In the genomic region with DNA sequence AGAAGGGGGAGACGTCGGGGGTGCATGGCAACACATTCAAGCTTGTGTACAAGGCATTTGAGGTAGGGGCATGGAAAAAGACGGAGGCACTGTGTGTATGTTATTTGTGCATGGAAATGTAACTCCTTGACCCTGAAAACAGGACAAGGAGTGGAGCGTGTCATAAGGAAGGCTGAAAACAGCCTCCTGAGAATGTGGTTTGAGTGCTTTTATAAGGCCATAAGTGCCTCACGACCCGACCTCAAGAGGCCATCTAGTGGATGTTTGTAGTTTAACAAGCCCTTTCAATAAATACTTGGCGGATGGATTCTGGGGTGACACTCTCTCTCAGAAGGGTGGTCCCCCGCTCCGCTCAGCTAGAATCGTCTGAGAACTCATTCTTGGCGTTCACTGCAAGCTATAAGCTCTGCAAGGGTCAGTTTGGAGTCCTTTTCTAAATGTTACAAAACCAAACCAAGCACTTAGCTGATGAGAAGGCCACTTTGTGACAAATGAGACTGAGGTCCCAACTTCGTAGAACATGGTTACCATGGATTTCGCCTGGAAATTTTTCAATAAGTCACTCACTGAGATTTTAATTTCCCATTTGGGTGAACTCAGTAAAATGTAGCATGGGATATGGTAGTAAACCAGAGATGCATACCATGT, we compare ENCODE assay signal across 9 cellular contexts. TPM values are rescaled to one million over a fixed set of nuclear protein-coding genes. Genes with fewer than 3 reads are reported as not detected.
DNase-seq lines count a peak whose midpoint lies in the region; ATAC-seq, FAIRE-seq and TF ChIP-seq lines count a peak whose summit lies in the region.
"Had no signal": no experiment of that assay in that cellular context is flagged by ENCODE, and none has a peak within 500 bp of the region (broad histone marks: within the 10 kb centered on the region; RNA-seq: fewer than 3 reads in every experiment).

No MANE protein-coding gene starts in this region.

- H3K27ac ChIP-seq in cardiac muscle cell: no peak overlapping the region
- no peak overlapping the region for H3K27ac ChIP-seq in HepG2 (ENCODE audit: extremely low read length, insufficient read depth, low read length)

- DNase-seq in cardiac muscle cell (ENCODE audit: low read depth in 1 of 2, low spot score in 1 of 2): peak; percentile 36 to 70
- DNase-seq in left ventricle myocardium superior: no peak
- peak; percentile 30 for DNase-seq in activated CD8-positive, alpha-beta T cell treated with anti-CD3 and anti-CD28 coated beads, Interleukin-2, amount 10 ng/mL, durations not matched to agents 7 days and 5 days
- DNase-seq in HepG2 (ENCODE audit: low spot score): no peak
- no peak for DNase-seq in NCI-H524 treated with DMSO at 0.1 percent for 48 hours (lab: John Stamatoyannopoulos, UW)

- no peak overlapping the region for H3K4me2 ChIP-seq in HepG2 (ENCODE audit: low read depth, low read length)

- H3K27me3 ChIP-seq in cardiac muscle cell (no peaks in the 10 kb centered on the region), HepG2 (ENCODE audit: control insufficient read depth in 1 of 2, insufficient read depth in 2 of 2, low read length in 2 of 2) (peaks cover 5 to 29% of the 10 kb centered on the region in 2 experiments; a peak in 4 of 5 replicates)

- no peaks in the 10 kb centered on the region for H3K79me2 ChIP-seq in HepG2 (ENCODE audit: insufficient read depth, low read length)

- TF ChIP-seq EP300 in HepG2 (IDR thresholded peaks at IDR 0.05; ENCODE audit: low read depth in 2 of 2, low read length in 2 of 2) (no peak), HepG2 (CRISPR knock-in tag; IDR thresholded peaks at IDR 0.05; ENCODE audit: borderline replicate concordance) (no peak)

- H3K9me3 ChIP-seq in cardiac muscle cell (ENCODE audit: low read depth): no peaks in the 10 kb centered on the region
- H3K9me3 ChIP-seq in HepG2 (ENCODE audit: low read length): no peaks in the 10 kb centered on the region

- no peak overlapping the region for H3K9ac ChIP-seq in HepG2 (ENCODE audit: insufficient read depth, low read depth, low read length)

- peaks cover 18% of the 10 kb centered on the region for H3K4me1 ChIP-seq in cardiac muscle cell (ENCODE audit: low read depth)
- no peaks in the 10 kb centered on the region for H3K4me1 ChIP-seq in HepG2 (ENCODE audit: insufficient read depth, low read length)

- H4K20me1 ChIP-seq in HepG2 (ENCODE audit: insufficient read depth, low read length): no peaks in the 10 kb centered on the region

- WGBS in HepG2 (ENCODE audit: low lambda C conversion rate): 17% methylated on average over 9 of the region's 13 CpGs

- TF ChIP-seq POLR2A in HepG2 (IDR thresholded peaks at IDR 0.05; ENCODE audit: insufficient read depth in 1 of 2, low read depth in 2 of 2, low read length in 2 of 2): no peak

- CTCF ChIA-PET in activated CD8-positive, alpha-beta T cell treated with anti-CD3 and anti-CD28 coated beads, Interleukin-2, amount 10 ng/mL, durations not matched to agents 7 days and 5 days (lab: Charles Lee): interaction anchor here (0.5 to 5.8 kb wide), 14 partner anchors 8 to 539 kb away, joined by 3 to 34 read pairs (median 4); no protein-coding TSS in a partner anchor
- CTCF ChIA-PET in HepG2 (lab: Yijun Ruan, JAX; ENCODE audit: low intra/inter-chr PET ratio, low total read pairs): interaction anchor here (1.2 kb wide), 1 partner anchor 128 kb away, joined by 5 read pairs; no protein-coding TSS in a partner anchor

- POLR2A ChIA-PET in activated CD8-positive, alpha-beta T cell treated with anti-CD3 and anti-CD28 coated beads, Interleukin-2, amount 10 ng/mL, durations not matched to agents 7 days and 5 days (lab: Charles Lee): interaction anchor here (1.0 kb wide), 1 partner anchor 112 kb away, joined by 3 read pairs; the partner anchor contains the start of gene ODF2L
- POLR2A ChIA-PET in HepG2 (lab: Yijun Ruan, JAX): no interaction called here

- FAIRE-seq in HepG2 (lab: Jason Lieb, UNC): peak; percentile 94

- no TSS peak for BruUV-seq in HepG2 (replicated peaks; lab: Mats Ljungman, UMichigan)

- no peak overlapping the region for H3K4me3 Mint-ChIP-seq in activated CD8-positive, alpha-beta T cell treated with anti-CD3 and anti-CD28 coated beads, Interleukin-2, amount 10 ng/mL, durations not matched to agents 7 days and 5 days
- H3K4me3 Mint-ChIP-seq: activated naive CD4-positive, alpha-beta T cell treated with anti-CD3 and anti-CD28 coated beads, Interleukin-2, amount 50 U/mL, for 24 hours had no signal

- H3K4me1 Mint-ChIP-seq in activated CD8-positive, alpha-beta T cell treated with anti-CD3 and anti-CD28 coated beads, Interleukin-2, amount 10 ng/mL, durations not matched to agents 7 days and 5 days (ENCODE audit: low read depth): peaks cover 5% of the 10 kb centered on the region
- H3K4me1 Mint-ChIP-seq: activated naive CD4-positive, alpha-beta T cell treated with anti-CD3 and anti-CD28 coated beads, Interleukin-2, amount 50 U/mL, for 24 hours had no signal

- H3K27ac Mint-ChIP-seq in activated CD8-positive, alpha-beta T cell treated with anti-CD3 and anti-CD28 coated beads, Interleukin-2, amount 10 ng/mL, durations not matched to agents 7 days and 5 days: no peak overlapping the region
- H3K27ac Mint-ChIP-seq: activated naive CD4-positive, alpha-beta T cell treated with anti-CD3 and anti-CD28 coated beads, Interleukin-2, amount 50 U/mL, for 24 hours had no signal

- ATAC-seq in left ventricle myocardium superior: no peak
- peak; percentile 55 for ATAC-seq in HG03457 (IDR thresholded peaks at IDR 0.05; ENCODE audit: unreplicated experiment)
- peak; percentile 44 for ATAC-seq in activated CD8-positive, alpha-beta T cell treated with anti-CD3 and anti-CD28 coated beads, Interleukin-2, amount 10 ng/mL, durations not matched to agents 7 days and 5 days
- ATAC-seq in HepG2: peak; percentile 68; the same call in 2 of the 3 replicates
- no peak for ATAC-seq in HG02623 (IDR thresholded peaks at IDR 0.05; ENCODE audit: unreplicated experiment)
- ATAC-seq in GM21528 (IDR thresholded peaks at IDR 0.05; ENCODE audit: low FRiP score, unreplicated experiment): no peak

- TF ChIP-seq CTCF in cardiac muscle cell (IDR thresholded peaks at IDR 0.05; ENCODE audit: low read depth, low read length): peak; percentile 55
- peak; percentile 49 for TF ChIP-seq CTCF in HepG2 (CRISPR knock-in tag; IDR thresholded peaks at IDR 0.05)

- H3K36me3 ChIP-seq in cardiac muscle cell (no peaks in the 10 kb centered on the region), HepG2 (replicated peaks in 1 of 2; ENCODE audit: control insufficient read depth in 1 of 2, insufficient read depth in 2 of 2, low read length in 2 of 2) (no peaks in the 10 kb centered on the region)

- no peak overlapping the region for H3K4me3 ChIP-seq in cardiac muscle cell
- H3K4me3 ChIP-seq in HepG2 (replicated peaks in 1 of 3; ENCODE audit: insufficient read depth in 1 of 3, low read depth in 2 of 3, low read length in 3 of 3): no peak overlapping the region

- no peak overlapping the region for H2AFZ ChIP-seq in HepG2 (ENCODE audit: low read length)

- no peaks in the 10 kb centered on the region for H3K9me3 Mint-ChIP-seq in activated CD8-positive, alpha-beta T cell treated with anti-CD3 and anti-CD28 coated beads, Interleukin-2, amount 10 ng/mL, durations not matched to agents 7 days and 5 days (ENCODE audit: insufficient read depth)
- H3K9me3 Mint-ChIP-seq: activated naive CD4-positive, alpha-beta T cell treated with anti-CD3 and anti-CD28 coated beads, Interleukin-2, amount 50 U/mL, for 24 hours had no signal

- no peak for TF ChIP-seq RAD21 in HepG2 (CRISPR knock-in tag; IDR thresholded peaks at IDR 0.05)

- intact Hi-C loops in left ventricle myocardium superior (cut with micrococcal nuclease) (loop anchor here (5.0 to 10.0 kb wide), 3 partner anchors 36 to 237 kb away; no protein-coding TSS in a partner anchor), HepG2 (cut with micrococcal nuclease; ENCODE audit: unreplicated experiment) (loop anchor here (10.0 kb wide), 1 partner anchor 457 kb away; no protein-coding TSS in a partner anchor)

- in situ Hi-C loops in HepG2 (cut with HindIII; ENCODE audit: extremely low pct_ligation_motif_present, low pct_unique_long_range_greater_than_20kb): loop anchor here (10.0 to 25.0 kb wide), 2 partner anchors 123 to 179 kb away; no protein-coding TSS in a partner anchor

- no peaks in the 10 kb centered on the region for H3K36me3 Mint-ChIP-seq in activated CD8-positive, alpha-beta T cell treated with anti-CD3 and anti-CD28 coated beads, Interleukin-2, amount 10 ng/mL, durations not matched to agents 7 days and 5 days (ENCODE audit: low read depth)
- H3K36me3 Mint-ChIP-seq: activated naive CD4-positive, alpha-beta T cell treated with anti-CD3 and anti-CD28 coated beads, Interleukin-2, amount 50 U/mL, for 24 hours had no signal

- H3K27me3 Mint-ChIP-seq in activated CD8-positive, alpha-beta T cell treated with anti-CD3 and anti-CD28 coated beads, Interleukin-2, amount 10 ng/mL, durations not matched to agents 7 days and 5 days (ENCODE audit: low read depth): peaks cover 18% of the 10 kb centered on the region
- H3K27me3 Mint-ChIP-seq: activated naive CD4-positive, alpha-beta T cell treated with anti-CD3 and anti-CD28 coated beads, Interleukin-2, amount 50 U/mL, for 24 hours had no signal

RNA-seq across cellular contexts. Expression of gene CLCA4, which starts 38.8 kb away (rescaled TPM):
- total RNA-seq in cardiac muscle cell (not detected in 2 replicates), left ventricle myocardium superior (not detected), HepG2 (2016; rRNA removed; fragmentation: Illumina TruSeq; extraction: Trizol) (not detected in 2 replicates)
- polyA plus RNA-seq in cardiac muscle cell (not detected in 2 replicates), HepG2 (2011; rRNA removed) (not detected in 2 replicates)
- not detected for total RNA-seq in activated CD8-positive, alpha-beta T cell treated with anti-CD3 and anti-CD28 coated beads, Interleukin-2, amount 10 ng/mL, durations not matched to agents 7 days and 5 days
- total RNA-seq in HepG2 (2016; cell fraction: cytosol; rRNA removed; fragmentation: Illumina TruSeq; extraction: Trizol; ENCODE audit: low read depth): not detected in 2 replicates
- not detected in 2 replicates for total RNA-seq in HepG2 (2016; cell fraction: insoluble cytoplasmic fraction; rRNA removed; fragmentation: Illumina TruSeq; extraction: Trizol)
- not detected in 2 replicates for total RNA-seq in HepG2 (2016; cell fraction: membrane; rRNA removed; fragmentation: Illumina TruSeq; extraction: Trizol)
- total RNA-seq in HepG2 (2016; cell fraction: nucleus; rRNA removed; fragmentation: Illumina TruSeq; extraction: Trizol): not detected in 2 replicates
- polyA plus RNA-seq in HepG2 (2011; cell fraction: cytosol; rRNA removed): not detected in 2 replicates
- not detected in 2 replicates for polyA plus RNA-seq in HepG2 (2011; cell fraction: nucleus; rRNA removed)
- not detected in 2 replicates for polyA plus RNA-seq in HepG2 (2012)
- polyA plus RNA-seq in HepG2 (2016; cell fraction: cytosol; fragmentation: Illumina TruSeq; extraction: Trizol; ENCODE audit: low read depth): not detected in 2 replicates
- not detected in 2 replicates for polyA plus RNA-seq in HepG2 (2016; cell fraction: insoluble cytoplasmic fraction; fragmentation: Illumina TruSeq; extraction: Trizol; ENCODE audit: low read depth)
- not detected in 2 replicates for polyA plus RNA-seq in HepG2 (2016; cell fraction: membrane; fragmentation: Illumina TruSeq; extraction: Trizol; ENCODE audit: low read depth)
- not detected in 2 replicates for polyA plus RNA-seq in HepG2 (2016; cell fraction: nucleus; fragmentation: Illumina TruSeq; extraction: Trizol; ENCODE audit: insufficient read depth, low read depth)
- not detected in 2 replicates for polyA minus RNA-seq in HepG2 (2011; rRNA and poly(A)+ RNA removed; ENCODE audit: low replicate concordance)
- not detected in 2 replicates for polyA minus RNA-seq in HepG2 (2011; cell fraction: cytosol; rRNA and poly(A)+ RNA removed)
- polyA minus RNA-seq in HepG2 (2011; cell fraction: nucleus; rRNA and poly(A)+ RNA removed): not detected in 2 replicates

RNA-seq across cellular contexts. Expression of gene CLCA1, which starts 39.3 kb away (rescaled TPM):
- not detected in 2 replicates for total RNA-seq in cardiac muscle cell
- not detected in 2 replicates for polyA plus RNA-seq in cardiac muscle cell
- not detected for total RNA-seq in left ventricle myocardium superior
- not detected for total RNA-seq in activated CD8-positive, alpha-beta T cell treated with anti-CD3 and anti-CD28 coated beads, Interleukin-2, amount 10 ng/mL, durations not matched to agents 7 days and 5 days
- not detected in 2 replicates for total RNA-seq in HepG2 (2016; rRNA removed; fragmentation: Illumina TruSeq; extraction: Trizol)
- total RNA-seq in HepG2 (2016; cell fraction: cytosol; rRNA removed; fragmentation: Illumina TruSeq; extraction: Trizol; ENCODE audit: low read depth): not detected in 2 replicates
- not detected in 2 replicates for total RNA-seq in HepG2 (2016; cell fraction: insoluble cytoplasmic fraction; rRNA removed; fragmentation: Illumina TruSeq; extraction: Trizol)
- not detected in 2 replicates for total RNA-seq in HepG2 (2016; cell fraction: membrane; rRNA removed; fragmentation: Illumina TruSeq; extraction: Trizol)
- total RNA-seq in HepG2 (2016; cell fraction: nucleus; rRNA removed; fragmentation: Illumina TruSeq; extraction: Trizol): not detected in 2 replicates
- polyA plus RNA-seq in HepG2 (2011; rRNA removed): not detected in 2 replicates
- polyA plus RNA-seq in HepG2 (2011; cell fraction: cytosol; rRNA removed): not detected in 2 replicates
- not detected in 2 replicates for polyA plus RNA-seq in HepG2 (2011; cell fraction: nucleus; rRNA removed)
- polyA plus RNA-seq in HepG2 (2012): not detected in 2 replicates
- not detected in 2 replicates for polyA plus RNA-seq in HepG2 (2016; cell fraction: cytosol; fragmentation: Illumina TruSeq; extraction: Trizol; ENCODE audit: low read depth)
- polyA plus RNA-seq in HepG2 (2016; cell fraction: insoluble cytoplasmic fraction; fragmentation: Illumina TruSeq; extraction: Trizol; ENCODE audit: low read depth): not detected in 2 replicates
- polyA plus RNA-seq in HepG2 (2016; cell fraction: membrane; fragmentation: Illumina TruSeq; extraction: Trizol; ENCODE audit: low read depth): not detected in 2 replicates
- polyA plus RNA-seq in HepG2 (2016; cell fraction: nucleus; fragmentation: Illumina TruSeq; extraction: Trizol; ENCODE audit: insufficient read depth, low read depth): not detected in 2 replicates
- polyA minus RNA-seq in HepG2 (2011; rRNA and poly(A)+ RNA removed; ENCODE audit: low replicate concordance): not detected in 2 replicates
- polyA minus RNA-seq in HepG2 (2011; cell fraction: cytosol; rRNA and poly(A)+ RNA removed): not detected in 2 replicates
- polyA minus RNA-seq in HepG2 (2011; cell fraction: nucleus; rRNA and poly(A)+ RNA removed): not detected in 2 replicates

Comparison
In these comparisons a context has a peak if more than half of its experiments do, and no peak if none do; other contexts are left out.
1. DNase-seq: peak in cardiac muscle cell (2 of 2) and activated CD8-positive, alpha-beta T cell treated with anti-CD3 and anti-CD28 coated beads, Interleukin-2, amount 10 ng/mL, durations not matched to agents 7 days and 5 days (single experiment); none in left ventricle myocardium superior (single experiment), HepG2 (single experiment) and NCI-H524 treated with DMSO at 0.1 percent for 48 hours (single experiment).
2. ATAC-seq: peak in HG03457 (single experiment), activated CD8-positive, alpha-beta T cell treated with anti-CD3 and anti-CD28 coated beads, Interleukin-2, amount 10 ng/mL, durations not matched to agents 7 days and 5 days (single experiment) and HepG2 (single experiment); none in left ventricle myocardium superior (single experiment), HG02623 (single experiment) and GM21528 (single experiment).